11 cellular contexts compared by ENCODE assay signal in genomic region chr16:28258571-28258970, GRCh38. TPM values are rescaled to one million over a fixed set of nuclear protein-coding genes. Genes with fewer than 3 reads are reported as not detected.
A peak's percentile ranks its signal among the peaks of the same experiment; 100 is the strongest.
DNase-seq lines count a peak whose midpoint lies in the region; ATAC-seq and TF ChIP-seq lines count a peak whose summit lies in the region.
"Had no signal": no experiment of that assay in that cellular context is flagged by ENCODE, and none has a peak within 500 bp of the region (broad histone marks: within the 10 kb centered on the region; RNA-seq: fewer than 3 reads in every experiment).

No MANE protein-coding gene starts in this region.

- WGBS in adrenal gland, 4 donors = 7 to 23% (median 10%) methylated on average over 5 to 17 of the region's 17 CpGs

- POLR2A ChIA-PET in HEK293 (lab: Yijun Ruan, JAX) = no interaction called here

- no peak for ATAC-seq in HG03196 (IDR thresholded peaks at IDR 0.05; ENCODE audit: unreplicated experiment)

- in situ Hi-C loops in HAP-1 (cut with MboI; ENCODE audit: low sequenced_read_pairs) = no loop called here

- CTCF ChIA-PET in HEK293 (lab: Yijun Ruan, JAX) = no interaction called here

- H3K9ac ChIP-seq in rectal smooth muscle tissue (ENCODE audit: low read length) = no peak overlapping the region

- TF ChIP-seq CTCF in HEK293 (tag by site-specific recombination; IDR thresholded peaks at IDR 0.05) (no peak), adrenal gland (IDR thresholded peaks at IDR 0.05) (no peak), left ventricle myocardium inferior (IDR thresholded peaks at IDR 0.05; ENCODE audit: borderline replicate concordance) (no peak)

- H3K9me3 ChIP-seq in HEK293 (ENCODE audit: control insufficient read depth, insufficient read depth, low read depth, low read length) (no peaks in the 10 kb centered on the region), adrenal gland (replicated peaks in 1 of 3) (no peaks in the 10 kb centered on the region), left ventricle myocardium inferior (replicated peaks) (no peaks in the 10 kb centered on the region), HAP-1 (no peaks in the 10 kb centered on the region)

- intact Hi-C loops in adrenal gland (cut with DNase I) = no loop called here
- intact Hi-C loops in left ventricle myocardium inferior (cut with micrococcal nuclease) = no loop called here

- H3K4me3 ChIP-seq in HEK293 (ENCODE audit: low read depth, low read length) (no peak overlapping the region), adrenal gland (peak overlapping the region in 1 of 4 donors; percentile 19), left ventricle myocardium inferior (peak overlapping the region; percentile 76), rectal smooth muscle tissue (ENCODE audit: low read length) (peak overlapping the region; percentile 19), HAP-1 (no peak overlapping the region)

- TF ChIP-seq POLR2A in adrenal gland (IDR thresholded peaks at IDR 0.05) = no peak

- H3K36me3 ChIP-seq in HEK293 (ENCODE audit: control insufficient read depth in 2 of 2, insufficient read depth in 1 of 2, low read length in 2 of 2) (no peaks in the 10 kb centered on the region), adrenal gland (replicated peaks in 1 of 2) (no peaks in the 10 kb centered on the region), left ventricle myocardium inferior (no peaks in the 10 kb centered on the region), rectal smooth muscle tissue (ENCODE audit: control insufficient read depth, insufficient read depth, low read length) (no peaks in the 10 kb centered on the region), HAP-1 (replicated peaks) (no peaks in the 10 kb centered on the region)

- H3K27me3 ChIP-seq in adrenal gland (peaks cover 14% of the 10 kb centered on the region), left ventricle myocardium inferior (ENCODE audit: low read depth) (peaks cover 27% of the 10 kb centered on the region), rectal smooth muscle tissue (ENCODE audit: control insufficient read depth, insufficient read depth, low read length) (peaks cover 5% of the 10 kb centered on the region), HAP-1 (ENCODE audit: low read depth) (no peaks in the 10 kb centered on the region)

- H3K27ac ChIP-seq in HEK293 (ENCODE audit: extremely low read depth, low read depth, low read length) (no peak overlapping the region), adrenal gland (no peak overlapping the region), left ventricle myocardium inferior (replicated peaks) (peak overlapping the region; percentile 84), rectal smooth muscle tissue (ENCODE audit: low read depth, low read length) (no peak overlapping the region)

- no peaks in the 10 kb centered on the region for H3K4me1 ChIP-seq in HEK293 (ENCODE audit: control insufficient read depth, insufficient read depth, low read length)
- H3K4me1 ChIP-seq in adrenal gland (replicated peaks in 1 of 2) = peaks cover 0 to 8% of the 10 kb centered on the region in 2 donors
- peaks cover 29% of the 10 kb centered on the region for H3K4me1 ChIP-seq in left ventricle myocardium inferior
- H3K4me1 ChIP-seq in rectal smooth muscle tissue (ENCODE audit: control insufficient read depth, insufficient read depth, low read length) = no peaks in the 10 kb centered on the region
- H3K4me1 ChIP-seq in HAP-1 = no peaks in the 10 kb centered on the region

- peak in 6 of 7 donors; percentile 32 to 55 (median 41) for DNase-seq in adrenal gland
- DNase-seq in left ventricle myocardium inferior = peak; percentile 71
- no peak for DNase-seq in HAP-1 (ENCODE audit: low spot score in 2 of 2)
- no peak for DNase-seq in epidermal melanocyte (ENCODE audit: insufficient read length, low spot score)
- no peak for DNase-seq in stimulated activated CD4-positive, alpha-beta T cell treated with anti-CD3 and anti-CD28 coated beads, Interleukin-2, amount 100 ng/mL, for 48 hours
- DNase-seq: activated T-cell treated with anti-CD3 and anti-CD28 coated beads, Interleukin-2, amount 50 U/mL, for 1 hour; GDM1 had no signal

TF ChIP-seq in HEK293, 187 proteins besides CTCF, POLR2A, EP300 and RAD21:
- TF ChIP-seq ZNF518A (tag by site-specific recombination; conservative IDR thresholded peaks at IDR 0.05; ENCODE audit: low read depth) (no peak), ZNF426 (tag by site-specific recombination; IDR thresholded peaks at IDR 0.05) (no peak), ZNF146 (tag by site-specific recombination; IDR thresholded peaks at IDR 0.05) (no peak), ZNF292 (tag by site-specific recombination; IDR thresholded peaks at IDR 0.05; ENCODE audit: borderline replicate concordance, low read depth) (no peak), ZNF629 (tag by site-specific recombination; IDR thresholded peaks at IDR 0.05) (no peak), ZIC2 (tag by site-specific recombination; IDR thresholded peaks at IDR 0.05) (peak; percentile 24; the same call in 1 of the 2 replicates), ZNF555 (tag by site-specific recombination; conservative IDR thresholded peaks at IDR 0.05) (no peak), YY2 (tag by site-specific recombination; IDR thresholded peaks at IDR 0.05) (no peak)

RNA-seq across cellular contexts. Expression of gene SBK1, which starts 33.8 kb away (rescaled TPM):
- 1 to 10 TPM; 1.6 to 6.9 (median 4.1) TPM for total RNA-seq in adrenal gland
- 1 to 10 TPM in 2 of 3 donors, under 1 TPM in 1; 0.57 to 4.7 (median 2.7) TPM for polyA plus RNA-seq in adrenal gland
- total RNA-seq in left ventricle myocardium inferior = 2.3 TPM
- total RNA-seq: lung microvascular endothelial cell had no signal

RNA-seq across cellular contexts. Expression of gene XPO6, which starts 46.8 kb away (rescaled TPM):
- 100 to 1,000 TPM in 3 of 8 donors, 10 to 100 TPM in 5; 61.1 to 194 (median 88.7) TPM for total RNA-seq in adrenal gland
- polyA plus RNA-seq in adrenal gland = 100 to 1,000 TPM in 1 of 3 donors, 10 to 100 TPM in 2; 95.5 to 109 (median 98.5) TPM
- total RNA-seq in left ventricle myocardium inferior = 26.4 TPM

Comparison
In these comparisons a context has a peak if more than half of its experiments do, and no peak if none do; other contexts are left out.
1. H3K4me3 ChIP-seq: peak in left ventricle myocardium inferior (single experiment) and rectal smooth muscle tissue (single experiment); none in HEK293 (single experiment) and HAP-1 (single experiment).
2. DNase-seq: peak in adrenal gland (6 of 7) and left ventricle myocardium inferior (single experiment); none in HAP-1 (0 of 2), epidermal melanocyte (single experiment) and stimulated activated CD4-positive, alpha-beta T cell treated with anti-CD3 and anti-CD28 coated beads, Interleukin-2, amount 100 ng/mL, for 48 hours (0 of 2).